Comparison of ENCODE assay signal across 8 cellular contexts in the genomic region with DNA sequence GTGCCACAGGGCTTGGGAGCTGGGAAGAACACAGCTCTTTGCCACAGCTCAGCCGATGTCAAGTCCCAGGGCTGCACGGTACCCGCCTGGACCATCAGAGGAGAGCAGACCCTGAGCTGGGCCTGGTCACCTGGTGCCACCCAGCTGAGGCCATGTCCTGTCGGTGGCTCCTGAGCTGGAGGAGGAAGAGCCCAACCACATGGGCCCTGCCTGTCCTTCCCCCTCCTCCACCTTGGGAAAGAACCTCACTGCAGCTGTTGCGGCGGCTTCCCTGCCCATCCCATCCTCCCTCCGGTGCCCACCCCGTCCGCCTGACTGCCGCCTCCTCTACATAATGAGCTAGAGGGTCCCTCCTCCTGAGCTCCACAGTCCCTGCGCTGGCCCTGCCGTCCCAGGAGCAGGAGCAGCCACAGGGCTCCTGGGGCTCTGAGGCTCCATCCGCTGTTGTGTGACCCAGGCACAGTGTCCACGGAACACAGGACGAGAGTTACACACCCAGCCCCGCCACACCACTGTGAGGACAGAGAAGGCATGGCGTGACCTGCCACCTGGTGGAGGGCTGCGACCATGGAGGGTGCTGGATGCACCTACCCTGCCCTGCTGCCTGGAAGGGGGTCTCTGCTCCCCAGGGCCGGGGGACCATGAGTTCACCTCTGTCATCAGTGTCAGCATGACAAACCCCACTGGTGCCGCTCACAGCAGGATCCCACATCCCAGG. TPM values are rescaled to one million over a fixed set of nuclear protein-coding genes. Genes with fewer than 3 reads are reported as not detected.
DNase-seq lines count a peak whose midpoint lies in the region; ATAC-seq and TF ChIP-seq lines count a peak whose summit lies in the region.

No MANE protein-coding gene starts in this region.

- peak; percentile 47 for TF ChIP-seq CTCF in fibroblast of pulmonary artery (IDR thresholded peaks at IDR 0.05; ENCODE audit: low read length, missing control alignments)

- H3K9ac ChIP-seq in rectal smooth muscle tissue (ENCODE audit: low read length) = no peak overlapping the region

- peaks cover 29% of the 10 kb centered on the region for H3K4me1 ChIP-seq in rectal smooth muscle tissue (ENCODE audit: control insufficient read depth, insufficient read depth, low read length)

- DNase-seq in EH (ENCODE audit: low read depth) (peak; percentile 54), LHCN-M2 (ENCODE audit: low read depth) (peak; percentile 80), fibroblast of pulmonary artery (ENCODE audit: low read depth) (peak; percentile 33), middle frontal gyrus (ENCODE audit: extremely low spot score, low spot score) (no peak)
- DNase-seq in activated CD8-positive, alpha-beta memory T cell treated with anti-CD3 and anti-CD28 coated beads, Interleukin-2, amount 10 ng/mL, durations not matched to agents 7 days and 5 days = peak; percentile 80

- peak overlapping the region; percentile 70 for H3K27ac Mint-ChIP-seq in activated CD8-positive, alpha-beta memory T cell treated with anti-CD3 and anti-CD28 coated beads, Interleukin-2, amount 10 ng/mL, durations not matched to agents 7 days and 5 days

- H3K4me3 Mint-ChIP-seq in activated CD8-positive, alpha-beta memory T cell treated with anti-CD3 and anti-CD28 coated beads, Interleukin-2, amount 10 ng/mL, durations not matched to agents 7 days and 5 days = no peak overlapping the region

- peaks cover 11% of the 10 kb centered on the region for H3K27me3 Mint-ChIP-seq in activated CD8-positive, alpha-beta memory T cell treated with anti-CD3 and anti-CD28 coated beads, Interleukin-2, amount 10 ng/mL, durations not matched to agents 7 days and 5 days

- peaks cover 6% of the 10 kb centered on the region for H3K27me3 ChIP-seq in rectal smooth muscle tissue (ENCODE audit: control insufficient read depth, insufficient read depth, low read length)

- H3K4me1 Mint-ChIP-seq in activated CD8-positive, alpha-beta memory T cell treated with anti-CD3 and anti-CD28 coated beads, Interleukin-2, amount 10 ng/mL, durations not matched to agents 7 days and 5 days = peaks cover 14% of the 10 kb centered on the region

- CTCF ChIA-PET in activated CD8-positive, alpha-beta memory T cell treated with anti-CD3 and anti-CD28 coated beads, Interleukin-2, amount 10 ng/mL, durations not matched to agents 7 days and 5 days (lab: Charles Lee) = interaction anchor here (0.7 to 3.0 kb wide), 10 partner anchors 11 to 545 kb away, joined by 3 to 19 read pairs (median 4); no protein-coding TSS in a partner anchor

- peak; percentile 78 for ATAC-seq in activated CD8-positive, alpha-beta memory T cell treated with anti-CD3 and anti-CD28 coated beads, Interleukin-2, amount 10 ng/mL, durations not matched to agents 7 days and 5 days
- ATAC-seq in GM18858 (IDR thresholded peaks at IDR 0.05; ENCODE audit: unreplicated experiment) (no peak), GM18511 (IDR thresholded peaks at IDR 0.05; ENCODE audit: unreplicated experiment) (no peak)

- no peak overlapping the region for H3K27ac ChIP-seq in rectal smooth muscle tissue (ENCODE audit: low read depth, low read length)

- H3K36me3 Mint-ChIP-seq in activated CD8-positive, alpha-beta memory T cell treated with anti-CD3 and anti-CD28 coated beads, Interleukin-2, amount 10 ng/mL, durations not matched to agents 7 days and 5 days = peaks cover 5% of the 10 kb centered on the region

- no peaks in the 10 kb centered on the region for H3K9me3 Mint-ChIP-seq in activated CD8-positive, alpha-beta memory T cell treated with anti-CD3 and anti-CD28 coated beads, Interleukin-2, amount 10 ng/mL, durations not matched to agents 7 days and 5 days (ENCODE audit: low read depth)

- H3K4me3 ChIP-seq in fibroblast of pulmonary artery (replicated peaks; ENCODE audit: low read depth, low read length) (no peak overlapping the region), rectal smooth muscle tissue (ENCODE audit: low read length) (peak overlapping the region; percentile 2)

- H3K36me3 ChIP-seq in rectal smooth muscle tissue (ENCODE audit: control insufficient read depth, insufficient read depth, low read length) = no peaks in the 10 kb centered on the region

RNA-seq across cellular contexts. Expression of gene CHMP6, which starts 21.4 kb away (rescaled TPM):
- 14.9 and 16.9 TPM in 2 replicates for total RNA-seq in LHCN-M2 (2014; rRNA removed)
- polyA plus RNA-seq in LHCN-M2 (2012) = 23.3 TPM
- total RNA-seq in activated CD8-positive, alpha-beta memory T cell treated with anti-CD3 and anti-CD28 coated beads, Interleukin-2, amount 10 ng/mL, durations not matched to agents 7 days and 5 days = 10 to 100 TPM; 29.8 to 34.6 TPM
